In genomic region chr7:77797734-77798393, GRCh38 we compare ENCODE assay signal across 8 cellular contexts. TPM values are rescaled to one million over a fixed set of nuclear protein-coding genes. Genes with fewer than 3 reads are reported as not detected.
DNase-seq lines count a peak whose midpoint lies in the region; ATAC-seq, FAIRE-seq and TF ChIP-seq lines count a peak whose summit lies in the region.

No MANE protein-coding gene starts in this region.

- peak; percentile 39 for ATAC-seq in GM19324 (IDR thresholded peaks at IDR 0.05; ENCODE audit: low FRiP score, unreplicated experiment)
- ATAC-seq in HG03139 (IDR thresholded peaks at IDR 0.05; ENCODE audit: unreplicated experiment) = peak; percentile 18
- peak; percentile 30 for ATAC-seq in activated B cell treated with CpG ODN at 0.5 μM for 24 hours (ENCODE audit: low read depth)
- ATAC-seq in heart right ventricle = peak; percentile 9 to 50 (median 24)

- no peaks in the 10 kb centered on the region for H3K9me3 ChIP-seq in CD4-positive, alpha-beta memory T cell (ENCODE audit: control insufficient read depth in 1 of 2, low read length in 2 of 2)
- H3K9me3 ChIP-seq in heart right ventricle = no peaks in the 10 kb centered on the region

- H3K27ac ChIP-seq in CD4-positive, alpha-beta memory T cell (ENCODE audit: low read depth, low read length) = peak overlapping the region; percentile 66
- peak overlapping the region; percentile 55 to 92 (median 84) for H3K27ac ChIP-seq in heart right ventricle

- H3K36me3 Mint-ChIP-seq in CD4-positive, alpha-beta memory T cell = peaks cover 5 to 30% of the 10 kb centered on the region in 2 donors
- peaks cover 32% of the 10 kb centered on the region for H3K36me3 Mint-ChIP-seq in activated B cell treated with CpG ODN at 0.5 μM for 24 hours (ENCODE audit: low read depth)

- TF ChIP-seq CTCF in activated B cell treated with CpG ODN at 0.5 μM for 24 hours (IDR thresholded peaks at IDR 0.05) (no peak), heart right ventricle (IDR thresholded peaks at IDR 0.05) (no peak), retinal pigment epithelial cell (conservative IDR thresholded peaks at IDR 0.05; ENCODE audit: low read depth, low read length) (no peak)

- peak in 1 of 5 donors; percentile 6 for DNase-seq in CD4-positive, alpha-beta memory T cell
- DNase-seq in activated B cell treated with CpG ODN at 0.5 μM for 24 hours (no peak), heart right ventricle (no peak), retinal pigment epithelial cell (ENCODE audit: low read depth) (no peak), urothelium cell line (ENCODE audit: low spot score) (no peak), medulla oblongata (ENCODE audit: extremely low spot score) (no peak)

- intact Hi-C loops in CD4-positive, alpha-beta memory T cell (cut with micrococcal nuclease) = loop anchor here (1.0 to 10.0 kb wide), 6 partner anchors 36 to 262 kb away; partner anchors contain the start of gene RSBN1L
- intact Hi-C loops in activated B cell treated with CpG ODN at 0.5 μM for 24 hours (cut with micrococcal nuclease) (loop anchor here (1.0 to 5.0 kb wide), 9 partner anchors 26 to 381 kb away; partner anchors contain the start of genes GSAP and RSBN1L), heart right ventricle (cut with DNase I) (loop anchor here in 2 of 10 donors (10.0 kb wide), 2 partner anchors 107 to 137 kb away; no protein-coding TSS in a partner anchor)

- H3K4me1 Mint-ChIP-seq in CD4-positive, alpha-beta memory T cell = peaks cover 48 to 76% (median 68%) of the 10 kb centered on the region in 4 donors
- peaks cover 75% of the 10 kb centered on the region for H3K4me1 Mint-ChIP-seq in activated B cell treated with CpG ODN at 0.5 μM for 24 hours

- peak overlapping the region; percentile 93 to 100 (median 96) for H3K4me3 Mint-ChIP-seq in CD4-positive, alpha-beta memory T cell
- H3K4me3 Mint-ChIP-seq in activated B cell treated with CpG ODN at 0.5 μM for 24 hours = peak overlapping the region; percentile 98

- H3K27me3 Mint-ChIP-seq in CD4-positive, alpha-beta memory T cell = no peaks in the 10 kb centered on the region
- no peaks in the 10 kb centered on the region for H3K27me3 Mint-ChIP-seq in activated B cell treated with CpG ODN at 0.5 μM for 24 hours

- no peaks in the 10 kb centered on the region for H3K36me3 ChIP-seq in CD4-positive, alpha-beta memory T cell (ENCODE audit: insufficient read depth, low read length)
- peaks cover 0 to 29% (median 0%) of the 10 kb centered on the region in 9 donors for H3K36me3 ChIP-seq in heart right ventricle

- WGBS in heart right ventricle, 2 donors = 0 to 1% methylated on average over 35 of the region's 35 CpGs

- peaks cover 62% of the 10 kb centered on the region for H3K4me1 ChIP-seq in CD4-positive, alpha-beta memory T cell (ENCODE audit: insufficient read depth, low read length)
- H3K4me1 ChIP-seq in heart right ventricle = peaks cover 7 to 61% (median 33%) of the 10 kb centered on the region in 9 donors

- no peaks in the 10 kb centered on the region for H3K27me3 ChIP-seq in CD4-positive, alpha-beta memory T cell (ENCODE audit: insufficient read depth, low read length)
- H3K27me3 ChIP-seq in heart right ventricle = no peaks in the 10 kb centered on the region

- H3K9me3 Mint-ChIP-seq in CD4-positive, alpha-beta memory T cell = no peaks in the 10 kb centered on the region
- H3K9me3 Mint-ChIP-seq in activated B cell treated with CpG ODN at 0.5 μM for 24 hours = no peaks in the 10 kb centered on the region

- POLR2A ChIA-PET in CD4-positive, alpha-beta memory T cell (lab: Charles Lee; ENCODE audit: partially characterized antibody) = interaction anchor here (0.8 to 3.2 kb wide), 18 partner anchors 10 to 242 kb away, joined by 3 to 96 read pairs (median 4); partner anchors contain the start of gene RSBN1L
- POLR2A ChIA-PET in activated B cell treated with CpG ODN at 0.5 μM for 24 hours (lab: Charles Lee) = interaction anchor here (0.6 to 3.4 kb wide), 15 partner anchors 12 to 383 kb away, joined by 3 to 29 read pairs (median 4); partner anchors contain the start of gene RSBN1L

- H3K4me3 ChIP-seq in CD4-positive, alpha-beta memory T cell (ENCODE audit: low read length in 2 of 2) = peak overlapping the region; percentile 82 to 96
- peak overlapping the region; percentile 72 to 95 (median 88) for H3K4me3 ChIP-seq in heart right ventricle
- peak overlapping the region; percentile 94 for H3K4me3 ChIP-seq in retinal pigment epithelial cell (ENCODE audit: low read length)

- FAIRE-seq in urothelium cell line (lab: Jason Lieb, UNC) = no peak

- H3K27ac Mint-ChIP-seq in CD4-positive, alpha-beta memory T cell = peak overlapping the region; percentile 91 to 99 (median 95)
- peak overlapping the region; percentile 91 for H3K27ac Mint-ChIP-seq in activated B cell treated with CpG ODN at 0.5 μM for 24 hours

- CTCF ChIA-PET in CD4-positive, alpha-beta memory T cell (lab: Charles Lee; ENCODE audit: partially characterized antibody) = interaction anchor here (0.6 to 2.0 kb wide), 15 partner anchors 10 to 141 kb away, joined by 3 to 14 read pairs (median 4); no protein-coding TSS in a partner anchor
- CTCF ChIA-PET in activated B cell treated with CpG ODN at 0.5 μM for 24 hours (lab: Charles Lee) = interaction anchor here (0.6 to 2.9 kb wide), 16 partner anchors 14 to 152 kb away, joined by 3 to 11 read pairs (median 4); no protein-coding TSS in a partner anchor

RNA-seq across cellular contexts. Expression of gene TMEM60, which starts 0.4 kb away (rescaled TPM):
- total RNA-seq in CD4-positive, alpha-beta memory T cell = 10 to 100 TPM; 18.2 to 18.3 TPM
- polyA plus RNA-seq in CD4-positive, alpha-beta memory T cell = 10 to 100 TPM; 23.2 to 36.6 TPM
- total RNA-seq in activated B cell treated with CpG ODN at 0.5 μM for 24 hours = 15.3 and 16.3 TPM in 2 replicates
- 1 to 10 TPM; 4.7 to 9.9 (median 7.1) TPM for total RNA-seq in heart right ventricle
- polyA plus RNA-seq in heart right ventricle = 10 to 100 TPM; 13.6 to 15.6 TPM

RNA-seq across cellular contexts. Expression of gene PHTF2, which starts 0.7 kb away (rescaled TPM):
- total RNA-seq in CD4-positive, alpha-beta memory T cell = 10 to 100 TPM; 32.8 to 34.1 TPM
- polyA plus RNA-seq in CD4-positive, alpha-beta memory T cell = 10 to 100 TPM; 19.6 to 27.1 TPM
- total RNA-seq in activated B cell treated with CpG ODN at 0.5 μM for 24 hours (31.4 and 38.9 TPM in 2 replicates), heart right ventricle (10 to 100 TPM; 13.6 to 29.1 (median 25.6) TPM)
- 10 to 100 TPM; 12.8 to 13.5 TPM for polyA plus RNA-seq in heart right ventricle
